Comparison of ENCODE assay signal across 1 cellular context in the genomic region with DNA sequence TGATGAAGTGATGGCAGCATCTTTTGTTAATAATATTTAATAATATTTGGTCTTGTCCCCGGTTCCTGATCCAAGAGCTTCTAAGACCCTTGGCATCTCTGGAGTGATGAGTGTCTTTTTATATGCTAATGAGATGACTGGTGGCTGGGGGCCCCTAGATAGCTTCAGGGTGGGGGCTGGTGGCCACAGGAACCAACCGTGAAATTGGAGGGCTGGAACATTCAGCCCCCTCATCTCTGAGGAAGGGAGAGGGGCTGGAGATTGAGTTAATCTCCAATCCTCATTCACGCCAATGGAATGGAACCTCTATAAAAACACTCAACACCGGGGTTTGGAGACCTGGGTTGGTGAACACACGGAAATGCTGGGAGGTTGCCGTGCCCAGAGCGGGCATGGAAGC.
TF ChIP-seq lines count a peak whose summit lies in the region.

No MANE protein-coding gene starts in this region.

TF ChIP-seq in H1, 55 proteins besides CTCF, POLR2A, EP300 and RAD21 (continued from another document):
- TF ChIP-seq RFX5 (IDR thresholded peaks at IDR 0.05; ENCODE audit: borderline replicate concordance, low read depth, low read length) = no peak
- TF ChIP-seq CHD2 (IDR thresholded peaks at IDR 0.05; ENCODE audit: low read length) = no peak
- no peak for TF ChIP-seq SAP30 (IDR thresholded peaks at IDR 0.05; ENCODE audit: insufficient read depth, insufficient replicate concordance, low read length)
- no peak for TF ChIP-seq HDAC6 (IDR thresholded peaks at IDR 0.05; ENCODE audit: low read depth, low read length)
- no peak for TF ChIP-seq CBX8 (IDR thresholded peaks at IDR 0.05; ENCODE audit: borderline replicate concordance, low read depth, low read length)
- no peak for TF ChIP-seq YY1 (IDR thresholded peaks at IDR 0.05; ENCODE audit: low read depth, low read length)
- TF ChIP-seq FOSL1 (IDR thresholded peaks at IDR 0.05; ENCODE audit: insufficient read depth, low read depth, low read length) = no peak
- TF ChIP-seq SIX5 (IDR thresholded peaks at IDR 0.05; ENCODE audit: low read depth, low read length) = no peak
TF ChIP-seq in H1: peak in this region for 0.
